19 cellular contexts compared by ENCODE assay signal in the genomic region with DNA sequence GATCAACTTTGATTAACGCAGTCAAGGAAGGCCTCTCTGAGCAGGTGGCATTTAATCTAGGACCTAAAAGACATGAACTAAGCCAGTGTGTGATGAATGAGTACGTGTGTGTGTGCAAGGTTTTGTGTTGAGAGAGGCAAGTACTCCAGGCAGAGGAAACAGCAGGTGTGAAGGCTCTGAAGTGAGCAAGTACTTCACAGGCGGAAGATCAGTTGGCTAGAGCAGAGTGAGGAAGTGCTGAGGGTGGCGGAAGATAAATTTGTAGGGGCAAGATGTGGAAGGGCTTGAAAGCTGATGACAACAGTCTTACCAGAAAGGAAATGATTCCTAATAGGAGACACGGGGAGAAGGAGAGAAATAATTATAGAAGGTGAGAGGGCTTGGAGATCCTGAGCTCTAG. TPM values are rescaled to one million over a fixed set of nuclear protein-coding genes. Genes with fewer than 3 reads are reported as not detected.
DNase-seq lines count a peak whose midpoint lies in the region; ATAC-seq and TF ChIP-seq lines count a peak whose summit lies in the region.
"Had no signal": no experiment of that assay in that cellular context is flagged by ENCODE, and none has a peak within 500 bp of the region (broad histone marks: within the 10 kb centered on the region; RNA-seq: fewer than 3 reads in every experiment).

No MANE protein-coding gene starts in this region.

- peaks cover 5 to 13% of the 10 kb centered on the region in 2 donors for H3K36me3 Mint-ChIP-seq in activated T-cell treated with anti-CD3 and anti-CD28 coated beads, Interleukin-2, amount 50 U/mL, for 72 hours (ENCODE audit: insufficient read depth in 2 of 2)

- intact Hi-C loops in Panc1 (cut with micrococcal nuclease; ENCODE audit: unreplicated experiment) (no loop called here), psoas muscle (cut with DNase I) (loop anchor here in 1 of 2 donors (10.0 kb wide), 1 partner anchor 255 kb away; no protein-coding TSS in a partner anchor)

- no peaks in the 10 kb centered on the region for H3K27me3 Mint-ChIP-seq in activated T-cell treated with anti-CD3 and anti-CD28 coated beads, Interleukin-2, amount 50 U/mL, for 72 hours (ENCODE audit: low read depth)
- H3K27me3 Mint-ChIP-seq: CD4-positive, alpha-beta memory T cell had no signal

- in situ Hi-C loops in Panc1 (cut with HindIII; ENCODE audit: low pct_unique_long_range_greater_than_20kb, low sequenced_read_pairs) = no loop called here

- no peak overlapping the region for H3K4me3 ChIP-seq in Jurkat, Clone E6-1 (ENCODE audit: low read length)
- H3K4me3 ChIP-seq in Panc1 (ENCODE audit: low read depth in 2 of 2, low read length in 2 of 2) (no peak overlapping the region), psoas muscle (no peak overlapping the region)
- H3K4me3 ChIP-seq: SJSA1 had no signal

- WGBS in psoas muscle, 3 donors = 30 to 68% (median 38%) methylated on average over 5 of the region's 5 CpGs

- no peak overlapping the region for H3K4me3 Mint-ChIP-seq in activated T-cell treated with anti-CD3 and anti-CD28 coated beads, Interleukin-2, amount 50 U/mL, for 72 hours
- H3K4me3 Mint-ChIP-seq: CD4-positive, alpha-beta memory T cell had no signal

- H3K9me3 ChIP-seq in Panc1 (ENCODE audit: control insufficient read depth, insufficient read depth, low read depth, low read length) = no peaks in the 10 kb centered on the region
- H3K9me3 ChIP-seq in psoas muscle = no peaks in the 10 kb centered on the region
- H3K9me3 ChIP-seq: SJSA1 had no signal

- H3K36me3 ChIP-seq in Panc1 (ENCODE audit: control insufficient read depth, insufficient read depth, low read length) = no peaks in the 10 kb centered on the region
- no peaks in the 10 kb centered on the region for H3K36me3 ChIP-seq in psoas muscle (ENCODE audit: insufficient read depth in 1 of 2, low read depth in 1 of 2)

- CTCF ChIA-PET in Panc1 (lab: Charles Lee) = no interaction called here

- H3K27ac ChIP-seq in C4-2B (peak overlapping the region; percentile 48; the same call in 1 of the 2 replicates), Panc1 (ENCODE audit: low read length) (peak overlapping the region; percentile 46; the same call in 1 of the 2 replicates), psoas muscle (peak overlapping the region; percentile 72)
- H3K27ac ChIP-seq: RWPE1, SJSA1 had no signal

- ATAC-seq in Panc1 = no peak
- peak; percentile 34 to 73 (median 51) for ATAC-seq in psoas muscle
- no peak for ATAC-seq in HG03139 (IDR thresholded peaks at IDR 0.05; ENCODE audit: unreplicated experiment)
- no peak for ATAC-seq in activated T-cell treated with anti-CD3 and anti-CD28 coated beads, Interleukin-2, amount 50 U/mL, for 72 hours (replicated peaks in 1 of 2)

- no TSS peak for BruUV-seq in Panc1 (replicated peaks; lab: Mats Ljungman, UMichigan)

- TF ChIP-seq CTCF in C4-2B (conservative IDR thresholded peaks at IDR 0.05) (no peak), Panc1 (IDR thresholded peaks at IDR 0.05) (no peak), psoas muscle (IDR thresholded peaks at IDR 0.05) (no peak)

- DNase-seq in Jurkat, Clone E6-1 (ENCODE audit: low read depth, low spot score) = peak; percentile 87
- DNase-seq in Panc1 (ENCODE audit: low read depth, low spot score) (no peak), psoas muscle (no peak), RPMI8226 (no peak), NAMALWA (ENCODE audit: low spot score) (no peak)
- DNase-seq in activated T-cell treated with anti-CD3 and anti-CD28 coated beads, Interleukin-2, amount 50 U/mL, for 72 hours = no peak
- DNase-seq: ACHN; Calu3; CD4-positive, alpha-beta memory T cell; DMS79 treated with DMSO at 0.1 percent for 48 hours; NCI-H1105 treated with DMSO at 0.1 percent for 48 hours; NCI-H1694 treated with DMSO at 0.1 percent for 48 hours; NCI-H345; NCI-H526; T-helper 2 cell had no signal

- POLR2A ChIA-PET in Panc1 (lab: Charles Lee) = no interaction called here

- no peaks in the 10 kb centered on the region for H3K9me3 Mint-ChIP-seq in activated T-cell treated with anti-CD3 and anti-CD28 coated beads, Interleukin-2, amount 50 U/mL, for 72 hours

- no peak overlapping the region for H3K27ac Mint-ChIP-seq in activated T-cell treated with anti-CD3 and anti-CD28 coated beads, Interleukin-2, amount 50 U/mL, for 72 hours
- H3K27ac Mint-ChIP-seq: CD4-positive, alpha-beta memory T cell had no signal

- H3K27me3 ChIP-seq in Panc1 (ENCODE audit: control insufficient read depth, insufficient read depth, low read length) (no peaks in the 10 kb centered on the region), psoas muscle (ENCODE audit: insufficient read depth in 3 of 3, low read length in 2 of 3) (no peaks in the 10 kb centered on the region)
- H3K27me3 ChIP-seq: SJSA1 had no signal

- peaks cover 20% of the 10 kb centered on the region for H3K4me1 Mint-ChIP-seq in activated T-cell treated with anti-CD3 and anti-CD28 coated beads, Interleukin-2, amount 50 U/mL, for 72 hours (ENCODE audit: low read depth)

- H3K4me1 ChIP-seq in Panc1 (ENCODE audit: control insufficient read depth, insufficient read depth, low read length) = 0 out of 2 replicates have a peak, but pooled peaks cover 3% of the 10 kb centered on the region
- peaks cover 68% of the 10 kb centered on the region for H3K4me1 ChIP-seq in psoas muscle

RNA-seq across cellular contexts. Expression of a gene that starts 6.7 kb away (rescaled TPM):
- polyA plus RNA-seq in Jurkat, Clone E6-1 (2012; ENCODE audit: insufficient read depth, insufficient read length) = 77.9 TPM
- total RNA-seq in Panc1 (2021; ENCODE audit: unreplicated experiment) (42.6 TPM), psoas muscle (10 to 100 TPM; 24.1 to 42.5 (median 39.9) TPM)
- polyA plus RNA-seq in Panc1 (2012; ENCODE audit: insufficient read length) = 25.5 TPM
- 10 to 100 TPM; 27.0 to 47.2 (median 40.9) TPM for polyA plus RNA-seq in psoas muscle
- 10 to 100 TPM; 30.9 to 33.1 TPM for total RNA-seq in activated T-cell treated with anti-CD3 and anti-CD28 coated beads, Interleukin-2, amount 50 U/mL, for 72 hours

RNA-seq across cellular contexts. Expression of a gene that starts 7.0 kb away (rescaled TPM):
- 30.1 TPM for polyA plus RNA-seq in Jurkat, Clone E6-1 (2012; ENCODE audit: insufficient read depth, insufficient read length)
- total RNA-seq in Panc1 (2021; ENCODE audit: unreplicated experiment) = 63.0 TPM
- polyA plus RNA-seq in Panc1 (2012; ENCODE audit: insufficient read length) = 35.1 TPM
- 100 to 1,000 TPM in 3 of 4 donors, 10 to 100 TPM in 1; 99.4 to 189 (median 101) TPM for total RNA-seq in psoas muscle
- polyA plus RNA-seq in psoas muscle = 100 to 1,000 TPM in 1 of 3 donors, 10 to 100 TPM in 2; 64.6 to 153 (median 93.5) TPM
- 10 to 100 TPM; 28.7 to 31.9 TPM for total RNA-seq in activated T-cell treated with anti-CD3 and anti-CD28 coated beads, Interleukin-2, amount 50 U/mL, for 72 hours

Comparison
In these comparisons a context has a peak if more than half of its experiments do, and no peak if none do; other contexts are left out.
1. ATAC-seq: peak in psoas muscle (4 of 4); none in Panc1 (single experiment), HG03139 (single experiment) and activated T-cell treated with anti-CD3 and anti-CD28 coated beads, Interleukin-2, amount 50 U/mL, for 72 hours (0 of 2).
2. Peak in every context shown above with its lines, with median percentiles within 50 percentile points of each other: H3K27ac ChIP-seq.